ENCODE assay signal across 10 cellular contexts in the genomic region with DNA sequence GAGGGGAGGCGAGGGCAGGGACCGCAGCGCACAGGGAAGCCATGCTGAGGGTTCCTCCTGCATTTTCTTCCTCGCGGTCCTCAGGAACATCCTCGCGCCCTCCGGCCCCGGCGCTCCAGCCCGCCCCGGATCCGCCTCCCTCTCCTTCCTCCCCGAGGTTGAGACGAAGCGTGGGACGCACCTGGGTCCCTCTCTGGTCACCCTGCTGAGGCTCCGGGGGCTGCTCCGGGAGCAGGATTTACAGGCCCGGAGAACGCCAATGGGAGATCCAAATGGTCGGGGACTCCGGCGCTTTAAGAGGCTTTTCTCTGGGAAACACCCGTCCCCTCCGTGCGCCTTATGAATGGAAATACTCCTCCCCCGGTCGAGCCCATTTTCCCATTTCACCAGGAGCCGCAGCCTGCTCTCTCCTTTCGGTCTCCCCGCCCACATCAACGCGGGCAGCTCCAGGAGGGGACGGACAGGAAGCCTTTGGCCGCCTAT. TPM values are rescaled to one million over a fixed set of nuclear protein-coding genes. Genes with fewer than 3 reads are reported as not detected.
A peak's percentile ranks its signal among the peaks of the same experiment; 100 is the strongest.
DNase-seq lines count a peak whose midpoint lies in the region; TF ChIP-seq lines count a peak whose summit lies in the region.
"Had no signal": no experiment of that assay in that cellular context is flagged by ENCODE, and none has a peak within 500 bp of the region (broad histone marks: within the 10 kb centered on the region; RNA-seq: fewer than 3 reads in every experiment).

No MANE protein-coding gene starts in this region.

- H3K9me3 Mint-ChIP-seq in glutamatergic neuron (ENCODE audit: unreplicated experiment), result peaks cover 6% of the 10 kb centered on the region

- H3K27ac ChIP-seq in HUES48 (ENCODE audit: low read depth, low read length), result peak overlapping the region; percentile 88

- H3K4me1 Mint-ChIP-seq in glutamatergic neuron (ENCODE audit: low read depth, unreplicated experiment), result peaks cover 10% of the 10 kb centered on the region
- H3K4me1 Mint-ChIP-seq: activated CD4-positive, alpha-beta T cell treated with anti-CD3 and anti-CD28 coated beads for 36 hours had no signal

- TF ChIP-seq CTCF in glutamatergic neuron (IDR thresholded peaks at IDR 0.05; ENCODE audit: partially characterized antibody, unreplicated experiment), result no peak

- peak overlapping the region; percentile 56 for H3K9ac ChIP-seq in HUES48 (ENCODE audit: low read depth, low read length)

- H3K27ac Mint-ChIP-seq in glutamatergic neuron (ENCODE audit: unreplicated experiment), result peak overlapping the region; percentile 97
- H3K27ac Mint-ChIP-seq: activated CD4-positive, alpha-beta T cell treated with anti-CD3 and anti-CD28 coated beads for 36 hours had no signal

- DNase-seq in NCI-H774 (lab: John Stamatoyannopoulos, UW) (peak; percentile 82), glutamatergic neuron (peak; percentile 85), renal cortical epithelial cell (ENCODE audit: low read depth) (peak; percentile 25), EL (no peak), CD1c-positive myeloid dendritic cell (ENCODE audit: extremely low spot score) (no peak)
- no peak for DNase-seq in activated CD4-positive, alpha-beta T cell treated with anti-CD3 and anti-CD28 coated beads for 4 hours
- no peak for DNase-seq in activated CD4-positive, CD25-positive, alpha-beta regulatory T cell treated with anti-CD3 and anti-CD28 coated beads, Interleukin-2, amount 50 U/mL, for 72 hours

- H3K36me3 ChIP-seq in HUES48 (ENCODE audit: control insufficient read depth, insufficient read depth, low read length), result no peaks in the 10 kb centered on the region

- no peaks in the 10 kb centered on the region for H3K27me3 Mint-ChIP-seq in glutamatergic neuron (ENCODE audit: unreplicated experiment)

- H3K4me3 Mint-ChIP-seq in glutamatergic neuron (ENCODE audit: unreplicated experiment), result peak overlapping the region; percentile 93
- H3K4me3 Mint-ChIP-seq: activated CD4-positive, alpha-beta T cell treated with anti-CD3 and anti-CD28 coated beads for 36 hours had no signal

- H3K4me3 ChIP-seq in HUES48 (ENCODE audit: low read depth, low read length), result peak overlapping the region; percentile 91
- H3K4me3 ChIP-seq: K562 had no signal

- H3K36me3 Mint-ChIP-seq in glutamatergic neuron (ENCODE audit: unreplicated experiment), result peaks cover 8% of the 10 kb centered on the region

- H3K27me3 ChIP-seq in HUES48 (ENCODE audit: control insufficient read depth, insufficient read depth, low read length), result peaks cover 10% of the 10 kb centered on the region; the same call in 1 of the 2 replicates

- peaks cover 10% of the 10 kb centered on the region; the same call in 1 of the 2 replicates for H3K4me1 ChIP-seq in HUES48 (ENCODE audit: control insufficient read depth, insufficient read depth, low read length)

- H3K9me3 ChIP-seq in HUES48 (ENCODE audit: control insufficient read depth, insufficient read depth, low read length), result no peaks in the 10 kb centered on the region

RNA-seq across cellular contexts. Expression of a gene that starts 0.4 kb away (rescaled TPM):
- total RNA-seq in glutamatergic neuron (ENCODE audit: unreplicated experiment), result 29.5 TPM
- total RNA-seq in renal cortical epithelial cell, result under 0.01 and 0.50 TPM in 2 replicates

Comparison
In these comparisons a context has a peak if more than half of its experiments do, and no peak if none do; other contexts are left out.
1. DNase-seq: peak in NCI-H774 (single experiment), glutamatergic neuron (single experiment) and renal cortical epithelial cell (single experiment); none in activated CD4-positive, alpha-beta T cell treated with anti-CD3 and anti-CD28 coated beads for 4 hours (0 of 2), activated CD4-positive, CD25-positive, alpha-beta regulatory T cell treated with anti-CD3 and anti-CD28 coated beads, Interleukin-2, amount 50 U/mL, for 72 hours (single experiment), EL (single experiment) and CD1c-positive myeloid dendritic cell (single experiment).
2. RNA of a gene that starts 0.4 kb away (total RNA-seq): 29.5 TPM in glutamatergic neuron (single experiment); under 0.01 to 0.50 TPM in renal cortical epithelial cell; every median in the first group is over 10 times any median in the second.